In the genomic region with DNA sequence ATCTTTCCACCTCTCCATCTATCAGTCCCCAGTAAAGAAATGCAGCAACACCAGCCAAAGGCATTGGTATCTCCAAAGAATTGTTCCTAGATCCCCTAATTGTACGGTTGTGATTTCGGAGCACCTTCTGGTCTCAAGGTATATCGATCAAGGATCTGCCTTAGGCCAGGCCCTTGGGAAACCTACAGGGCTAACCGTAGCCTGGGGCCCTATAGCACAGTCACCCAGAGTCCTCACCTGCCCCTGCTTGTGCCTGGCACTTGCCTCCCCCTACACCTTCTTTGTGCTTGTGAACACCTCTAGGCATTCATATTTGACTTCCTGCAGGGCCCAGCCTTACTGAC, we compare ENCODE assay signal across 7 cellular contexts. TPM values are rescaled to one million over a fixed set of nuclear protein-coding genes. Genes with fewer than 3 reads are reported as not detected.
DNase-seq lines count a peak whose midpoint lies in the region; ATAC-seq and TF ChIP-seq lines count a peak whose summit lies in the region.

No MANE protein-coding gene starts in this region.

- H3K23me2 ChIP-seq in H9 (ENCODE audit: insufficient read length, low read depth, low read length, poor library complexity, severe bottlenecking) = peaks cover 7% of the 10 kb centered on the region

- H3K4me3 ChIP-seq in iPS DF 6.9 (ENCODE audit: low read length) = peak overlapping the region; percentile 27; the same call in 1 of the 2 replicates

- POLR2A ChIA-PET in activated CD8-positive, alpha-beta T cell treated with anti-CD3 and anti-CD28 coated beads, Interleukin-2, amount 10 ng/mL, durations not matched to agents 7 days and 5 days (lab: Charles Lee) = interaction anchor here (0.7 to 0.8 kb wide), 4 partner anchors 20 to 54 kb away, joined by 3 to 6 read pairs (median 4); a partner anchor contains a TSS

- ATAC-seq in activated CD8-positive, alpha-beta T cell treated with anti-CD3 and anti-CD28 coated beads, Interleukin-2, amount 10 ng/mL, durations not matched to agents 7 days and 5 days = no peak
- ATAC-seq in stimulated activated effector memory CD8-positive, alpha-beta T cell treated with anti-CD3 and anti-CD28 coated beads, Interleukin-12 subunit alpha, Interleukin-12 subunit beta, amount 100 ng/mL, for 72 hours = no peak
- ATAC-seq in HG03025 (IDR thresholded peaks at IDR 0.05; ENCODE audit: low FRiP score, unreplicated experiment) (no peak), GM18519 (IDR thresholded peaks at IDR 0.05; ENCODE audit: low FRiP score, unreplicated experiment) (no peak), HG02840 (IDR thresholded peaks at IDR 0.05; ENCODE audit: low FRiP score, unreplicated experiment) (no peak)

- no peak overlapping the region for H2BK120ac ChIP-seq in H9 (ENCODE audit: low read depth, low read length, poor library complexity, severe bottlenecking)

- no peaks in the 10 kb centered on the region for H3K79me2 ChIP-seq in H9 (ENCODE audit: insufficient read depth, low read length)

- H3K14ac ChIP-seq in H9 (ENCODE audit: insufficient read depth, low read length) = no peak overlapping the region

- no peak overlapping the region for H2BK15ac ChIP-seq in H9 (ENCODE audit: low read depth, low read length)

- DNase-seq in H9 (peak; percentile 57), iPS DF 6.9 (ENCODE audit: low read depth, low spot score) (no peak)
- no peak for DNase-seq in activated CD8-positive, alpha-beta T cell treated with anti-CD3 and anti-CD28 coated beads, Interleukin-2, amount 10 ng/mL, durations not matched to agents 7 days and 5 days
- peak in 1 of 2 donors; percentile 62 for DNase-seq in stimulated activated effector memory CD8-positive, alpha-beta T cell treated with anti-CD3 and anti-CD28 coated beads, Interleukin-12 subunit alpha, Interleukin-12 subunit beta, amount 100 ng/mL, for 72 hours (ENCODE audit: low spot score in 2 of 2)

- no peak overlapping the region for H4K8ac ChIP-seq in H9 (replicated peaks; ENCODE audit: insufficient read length, low read depth, low read length)

- H3K27ac Mint-ChIP-seq in H9 = peak overlapping the region in 2 of 3 experiments; percentile 78 to 79; a peak in 4 of 7 replicates
- peak overlapping the region; percentile 70 for H3K27ac Mint-ChIP-seq in activated CD8-positive, alpha-beta T cell treated with anti-CD3 and anti-CD28 coated beads, Interleukin-2, amount 10 ng/mL, durations not matched to agents 7 days and 5 days
- peak overlapping the region; percentile 93 for H3K27ac Mint-ChIP-seq in stimulated activated effector memory CD8-positive, alpha-beta T cell treated with anti-CD3 and anti-CD28 coated beads, Interleukin-12 subunit alpha, Interleukin-12 subunit beta, amount 100 ng/mL, for 72 hours

- no peak overlapping the region for H3K18ac ChIP-seq in H9 (ENCODE audit: insufficient read length, low read depth, low read length)

- H3K4me3 Mint-ChIP-seq in H9 = peak overlapping the region; percentile 76 to 89
- H3K4me3 Mint-ChIP-seq in activated CD8-positive, alpha-beta T cell treated with anti-CD3 and anti-CD28 coated beads, Interleukin-2, amount 10 ng/mL, durations not matched to agents 7 days and 5 days = peak overlapping the region; percentile 17
- peak overlapping the region; percentile 52 for H3K4me3 Mint-ChIP-seq in stimulated activated effector memory CD8-positive, alpha-beta T cell treated with anti-CD3 and anti-CD28 coated beads, Interleukin-12 subunit alpha, Interleukin-12 subunit beta, amount 100 ng/mL, for 72 hours

- H3K27me3 Mint-ChIP-seq in H9 (ENCODE audit: low read depth) = peaks cover 17% of the 10 kb centered on the region
- H3K27me3 Mint-ChIP-seq in activated CD8-positive, alpha-beta T cell treated with anti-CD3 and anti-CD28 coated beads, Interleukin-2, amount 10 ng/mL, durations not matched to agents 7 days and 5 days (ENCODE audit: low read depth) = no peaks in the 10 kb centered on the region

- no peaks in the 10 kb centered on the region for H4K20me1 ChIP-seq in H9 (ENCODE audit: control insufficient read depth, insufficient read depth, insufficient read length)

- H2AFZ ChIP-seq in H9 (ENCODE audit: low read length) = no peak overlapping the region

- no peak overlapping the region for H2BK20ac ChIP-seq in H9 (ENCODE audit: low read depth, low read length, poor library complexity, severe bottlenecking)

- H3K23ac ChIP-seq in H9 (ENCODE audit: insufficient read length, low read depth, low read length) = no peak overlapping the region

- no peak overlapping the region for H4K91ac ChIP-seq in H9 (ENCODE audit: insufficient read length, low read depth, low read length)

- peaks cover 30% of the 10 kb centered on the region for H3K36me3 ChIP-seq in iPS DF 6.9 (ENCODE audit: control insufficient read depth, insufficient read depth, low read length)

- H2BK5ac ChIP-seq in H9 (ENCODE audit: insufficient read length, low read length) = no peak overlapping the region

- H3K9ac ChIP-seq in H9 (ENCODE audit: extremely low read depth, insufficient read length, low read length) = peak overlapping the region; percentile 14

- no peak for TF ChIP-seq CTCF in H9 (conservative IDR thresholded peaks at IDR 0.05)

- peaks cover 25 to 57% (median 45%) of the 10 kb centered on the region in 3 experiments for H3K36me3 Mint-ChIP-seq in H9 (ENCODE audit: insufficient read depth in 1 of 3, low read depth in 3 of 3)
- peaks cover 59% of the 10 kb centered on the region for H3K36me3 Mint-ChIP-seq in activated CD8-positive, alpha-beta T cell treated with anti-CD3 and anti-CD28 coated beads, Interleukin-2, amount 10 ng/mL, durations not matched to agents 7 days and 5 days (ENCODE audit: low read depth)
- peaks cover 92% of the 10 kb centered on the region for H3K36me3 Mint-ChIP-seq in stimulated activated effector memory CD8-positive, alpha-beta T cell treated with anti-CD3 and anti-CD28 coated beads, Interleukin-12 subunit alpha, Interleukin-12 subunit beta, amount 100 ng/mL, for 72 hours

- H3K79me1 ChIP-seq in H9 (ENCODE audit: insufficient read depth, low read depth, low read length, poor library complexity, severe bottlenecking) = no peaks in the 10 kb centered on the region

- H2AK5ac ChIP-seq in H9 (ENCODE audit: insufficient read length, low read length) = no peak overlapping the region

- H3T11ph ChIP-seq in H9 (ENCODE audit: low read length) = no peak overlapping the region

- no peak overlapping the region for H3K4ac ChIP-seq in H9 (ENCODE audit: low read depth, low read length)

- no peak overlapping the region for H3K56ac ChIP-seq in H9 (ENCODE audit: insufficient read length, low read depth, low read length)

- no peaks in the 10 kb centered on the region for H3K9me3 ChIP-seq in H9 (ENCODE audit: control insufficient read depth, low read depth, low read length)
- H3K9me3 ChIP-seq in iPS DF 6.9 (ENCODE audit: control insufficient read depth, insufficient read depth, low read length) = no peaks in the 10 kb centered on the region

- no CpG with 5 or more reads among the region's 4 CpGs for WGBS in H9 (ENCODE audit: extremely low coverage, insufficient read length, low lambda C conversion rate)
- WGBS in iPS DF 6.9 (ENCODE audit: insufficient coverage, insufficient read length) = no CpG with 5 or more reads among the region's 4 CpGs

- H3K27me3 ChIP-seq in H9 (ENCODE audit: insufficient read depth, low read length) (no peaks in the 10 kb centered on the region), iPS DF 6.9 (ENCODE audit: control insufficient read depth, insufficient read depth, low read length) (no peaks in the 10 kb centered on the region)

- no peak overlapping the region for H4K5ac ChIP-seq in H9 (ENCODE audit: insufficient read length, low read depth, low read length)

- H2BK12ac ChIP-seq in H9 (ENCODE audit: insufficient read length, low read depth, low read length) = no peak overlapping the region

- no peak overlapping the region for H3K27ac ChIP-seq in H9 (ENCODE audit: insufficient read length, low read depth, low read length)
- no peak overlapping the region for H3K27ac ChIP-seq in iPS DF 6.9 (ENCODE audit: low read length)

- H3K4me1 ChIP-seq in H9 (ENCODE audit: insufficient read depth, low read length) (no peaks in the 10 kb centered on the region), iPS DF 6.9 (ENCODE audit: control insufficient read depth, insufficient read depth, low read length) (no peaks in the 10 kb centered on the region)

- CTCF ChIA-PET in activated CD8-positive, alpha-beta T cell treated with anti-CD3 and anti-CD28 coated beads, Interleukin-2, amount 10 ng/mL, durations not matched to agents 7 days and 5 days (lab: Charles Lee) = interaction anchor here (1.6 to 7.1 kb wide), 5 partner anchors 17 to 108 kb away, joined by 4 to 51 read pairs (median 7); a partner anchor contains a TSS

- H3K4me1 Mint-ChIP-seq in H9 = peaks cover 12 to 21% of the 10 kb centered on the region in 2 experiments
- peaks cover 41% of the 10 kb centered on the region for H3K4me1 Mint-ChIP-seq in activated CD8-positive, alpha-beta T cell treated with anti-CD3 and anti-CD28 coated beads, Interleukin-2, amount 10 ng/mL, durations not matched to agents 7 days and 5 days (ENCODE audit: low read depth)
- peaks cover 45% of the 10 kb centered on the region for H3K4me1 Mint-ChIP-seq in stimulated activated effector memory CD8-positive, alpha-beta T cell treated with anti-CD3 and anti-CD28 coated beads, Interleukin-12 subunit alpha, Interleukin-12 subunit beta, amount 100 ng/mL, for 72 hours

- peaks cover 7 to 9% of the 10 kb centered on the region in 2 experiments; a peak in 4 of 5 replicates for H3K9me3 Mint-ChIP-seq in H9
- H3K9me3 Mint-ChIP-seq in activated CD8-positive, alpha-beta T cell treated with anti-CD3 and anti-CD28 coated beads, Interleukin-2, amount 10 ng/mL, durations not matched to agents 7 days and 5 days (ENCODE audit: insufficient read depth) = no peaks in the 10 kb centered on the region
- H3K9me3 Mint-ChIP-seq in stimulated activated effector memory CD8-positive, alpha-beta T cell treated with anti-CD3 and anti-CD28 coated beads, Interleukin-12 subunit alpha, Interleukin-12 subunit beta, amount 100 ng/mL, for 72 hours = no peaks in the 10 kb centered on the region

- H3K4me2 ChIP-seq in H9 (ENCODE audit: insufficient read depth, insufficient read length, low read length) = peak overlapping the region; percentile 57

RNA-seq across cellular contexts. Expression of a gene that starts 16.8 kb away (rescaled TPM):
- 160 and 171 TPM in 2 replicates for total RNA-seq in H9 (2021)
- total RNA-seq in activated CD8-positive, alpha-beta T cell treated with anti-CD3 and anti-CD28 coated beads, Interleukin-2, amount 10 ng/mL, durations not matched to agents 7 days and 5 days = 100 to 1,000 TPM; 182 to 210 TPM

RNA-seq across cellular contexts. Expression of a gene that starts 20.6 kb away (rescaled TPM):
- 36.9 and 37.0 TPM in 2 replicates for total RNA-seq in H9 (2021)
- total RNA-seq in activated CD8-positive, alpha-beta T cell treated with anti-CD3 and anti-CD28 coated beads, Interleukin-2, amount 10 ng/mL, durations not matched to agents 7 days and 5 days = 100 to 1,000 TPM in 1 of 2 experiments, 10 to 100 TPM in 1; 94.8 to 102 TPM

RNA-seq across cellular contexts. Expression of a gene that starts 21.9 kb away (rescaled TPM):
- 224 and 228 TPM in 2 replicates for total RNA-seq in H9 (2021)
- 10 to 100 TPM; 78.3 to 80.2 TPM for total RNA-seq in activated CD8-positive, alpha-beta T cell treated with anti-CD3 and anti-CD28 coated beads, Interleukin-2, amount 10 ng/mL, durations not matched to agents 7 days and 5 days

RNA-seq across cellular contexts. Expression of a gene that starts 37.2 kb away (rescaled TPM):
- total RNA-seq in H9 (2021) = 3.1 and 3.4 TPM in 2 replicates
- 10 to 100 TPM; 12.7 TPM for total RNA-seq in activated CD8-positive, alpha-beta T cell treated with anti-CD3 and anti-CD28 coated beads, Interleukin-2, amount 10 ng/mL, durations not matched to agents 7 days and 5 days

RNA-seq across cellular contexts. Expression of a gene that starts 51.0 kb away (rescaled TPM):
- total RNA-seq in H9 (2021) = 12.7 and 14.3 TPM in 2 replicates
- total RNA-seq in activated CD8-positive, alpha-beta T cell treated with anti-CD3 and anti-CD28 coated beads, Interleukin-2, amount 10 ng/mL, durations not matched to agents 7 days and 5 days = 10 to 100 TPM; 39.6 to 44.1 TPM

Comparison
In these comparisons a context has a peak if more than half of its experiments do, and no peak if none do; other contexts are left out.
1. H3K4me3 Mint-ChIP-seq: peak in every context shown above with its lines; median percentile 82 in H9; 52 in stimulated activated effector memory CD8-positive, alpha-beta T cell treated with anti-CD3 and anti-CD28 coated beads, Interleukin-12 subunit alpha, Interleukin-12 subunit beta, amount 100 ng/mL, for 72 hours; 17 in activated CD8-positive, alpha-beta T cell treated with anti-CD3 and anti-CD28 coated beads, Interleukin-2, amount 10 ng/mL, durations not matched to agents 7 days and 5 days.